Comparison of ENCODE assay signal across 20 cellular contexts in genomic region chr18:3775996-3776395, GRCh38.
DNase-seq lines count a peak whose midpoint lies in the region; ATAC-seq and TF ChIP-seq lines count a peak whose summit lies in the region.
"Had no signal": no experiment of that assay in that cellular context is flagged by ENCODE, and none has a peak within 500 bp of the region (broad histone marks: within the 10 kb centered on the region; RNA-seq: fewer than 3 reads in every experiment).

No MANE protein-coding gene starts in this region.

- H3K27me3 Mint-ChIP-seq in chondrocyte (ENCODE audit: low read depth), result no peaks in the 10 kb centered on the region

- DNase-seq in A673 (ENCODE audit: low spot score), result no peak
- peak; percentile 98 for DNase-seq in foreskin melanocyte
- DNase-seq in SJCRH30, result no peak
- DNase-seq in stimulated activated effector memory CD8-positive, alpha-beta T cell treated with anti-CD3 and anti-CD28 coated beads, Interleukin-12 subunit alpha, Interleukin-12 subunit beta, amount 100 ng/mL, for 72 hours (ENCODE audit: low spot score in 2 of 2), result no peak
- no peak for DNase-seq in chondrocyte (ENCODE audit: low spot score)
- DNase-seq in GM10266 (ENCODE audit: extremely low spot score), result no peak
- DNase-seq: 8988T; ACHN; BE2C; C1 segment of cervical spinal cord; CD4-positive, CD25-positive, alpha-beta regulatory T cell; CD8-positive, alpha-beta memory T cell; COR-L47; DMS 273 treated with DMSO at 0.1 percent for 48 hours; DMS53; DND-41; EL; HCEC 1CT had no signal

- peaks cover 14% of the 10 kb centered on the region for H3K4me1 Mint-ChIP-seq in stimulated activated effector memory CD8-positive, alpha-beta T cell treated with anti-CD3 and anti-CD28 coated beads, Interleukin-12 subunit alpha, Interleukin-12 subunit beta, amount 100 ng/mL, for 72 hours
- peaks cover 10% of the 10 kb centered on the region for H3K4me1 Mint-ChIP-seq in chondrocyte (ENCODE audit: low read depth)

- H3K36me3 Mint-ChIP-seq in stimulated activated effector memory CD8-positive, alpha-beta T cell treated with anti-CD3 and anti-CD28 coated beads, Interleukin-12 subunit alpha, Interleukin-12 subunit beta, amount 100 ng/mL, for 72 hours, result no peaks in the 10 kb centered on the region
- no peaks in the 10 kb centered on the region for H3K36me3 Mint-ChIP-seq in chondrocyte (ENCODE audit: low read depth)
- H3K36me3 Mint-ChIP-seq: CD4-positive, CD25-positive, alpha-beta regulatory T cell; CD8-positive, alpha-beta memory T cell had no signal

- ATAC-seq in stimulated activated effector memory CD8-positive, alpha-beta T cell treated with anti-CD3 and anti-CD28 coated beads, Interleukin-12 subunit alpha, Interleukin-12 subunit beta, amount 100 ng/mL, for 72 hours, result no peak
- ATAC-seq: GM23338 had no signal

- H3K27ac ChIP-seq in A673 (ENCODE audit: low read depth, low read length, poor library complexity, severe bottlenecking) (peak overlapping the region; percentile 31), VCaP (peak overlapping the region; percentile 97), SJCRH30 (no peak overlapping the region)

- H3K4me1 ChIP-seq in A673 (ENCODE audit: insufficient read depth, low read length, poor library complexity, severe bottlenecking) (peaks cover 39% of the 10 kb centered on the region), SJCRH30 (no peaks in the 10 kb centered on the region)
- H3K4me1 ChIP-seq: BE2C had no signal

- H3K9me3 ChIP-seq in A673 (ENCODE audit: low read depth, low read length, poor library complexity, severe bottlenecking), result no peaks in the 10 kb centered on the region
- no peaks in the 10 kb centered on the region for H3K9me3 ChIP-seq in SJCRH30 (replicated peaks)
- H3K9me3 ChIP-seq: BE2C had no signal

- H3K27ac Mint-ChIP-seq in stimulated activated effector memory CD8-positive, alpha-beta T cell treated with anti-CD3 and anti-CD28 coated beads, Interleukin-12 subunit alpha, Interleukin-12 subunit beta, amount 100 ng/mL, for 72 hours, result no peak overlapping the region
- no peak overlapping the region for H3K27ac Mint-ChIP-seq in chondrocyte (ENCODE audit: unreplicated experiment)
- H3K27ac Mint-ChIP-seq: CD4-positive, CD25-positive, alpha-beta regulatory T cell; CD8-positive, alpha-beta memory T cell had no signal

- CTCF ChIA-PET in A673 (lab: Charles Lee), result no interaction called here

- H3K36me3 ChIP-seq in A673 (ENCODE audit: insufficient read depth, low read length, poor library complexity, severe bottlenecking), result peaks cover 28% of the 10 kb centered on the region
- H3K36me3 ChIP-seq in SJCRH30, result no peaks in the 10 kb centered on the region
- H3K36me3 ChIP-seq: BE2C had no signal

- no TSS peak for BruUV-seq in A673 (replicated peaks; lab: Mats Ljungman, UMichigan)

- H3K27me3 ChIP-seq in A673 (replicated peaks; ENCODE audit: insufficient read depth, low read depth, low read length, poor library complexity) (no peaks in the 10 kb centered on the region), SJCRH30 (no peaks in the 10 kb centered on the region)
- H3K27me3 ChIP-seq: BE2C had no signal

- POLR2A ChIA-PET in A673 (lab: Charles Lee; ENCODE audit: low non-redundant PET), result no interaction called here

- H3K4me3 ChIP-seq in A673 (ENCODE audit: low read depth, low read length, poor library complexity, severe bottlenecking) (no peak overlapping the region), SJCRH30 (no peak overlapping the region)
- H3K4me3 ChIP-seq: GM23338 had no signal

- H3K9me3 Mint-ChIP-seq in stimulated activated effector memory CD8-positive, alpha-beta T cell treated with anti-CD3 and anti-CD28 coated beads, Interleukin-12 subunit alpha, Interleukin-12 subunit beta, amount 100 ng/mL, for 72 hours, result no peaks in the 10 kb centered on the region
- no peaks in the 10 kb centered on the region for H3K9me3 Mint-ChIP-seq in chondrocyte (ENCODE audit: low read depth)
- H3K9me3 Mint-ChIP-seq: CD4-positive, CD25-positive, alpha-beta regulatory T cell; CD8-positive, alpha-beta memory T cell; GM23338 had no signal

- no peak overlapping the region for H3K4me3 Mint-ChIP-seq in stimulated activated effector memory CD8-positive, alpha-beta T cell treated with anti-CD3 and anti-CD28 coated beads, Interleukin-12 subunit alpha, Interleukin-12 subunit beta, amount 100 ng/mL, for 72 hours
- H3K4me3 Mint-ChIP-seq in chondrocyte (ENCODE audit: unreplicated experiment), result no peak overlapping the region
- H3K4me3 Mint-ChIP-seq: CD4-positive, CD25-positive, alpha-beta regulatory T cell; CD8-positive, alpha-beta memory T cell; GM23338 had no signal

- intact Hi-C loops in A673 (cut with micrococcal nuclease; ENCODE audit: unreplicated experiment), result no loop called here

- TF ChIP-seq CTCF in A673 (conservative IDR thresholded peaks at IDR 0.05; ENCODE audit: low read depth, low read length) (no peak), VCaP (conservative IDR thresholded peaks at IDR 0.05) (no peak), chondrocyte (IDR thresholded peaks at IDR 0.05) (no peak), GM10266 (IDR thresholded peaks at IDR 0.05; ENCODE audit: control insufficient read depth, insufficient read depth, low read depth, missing control alignments) (no peak)
